In the genomic region with DNA sequence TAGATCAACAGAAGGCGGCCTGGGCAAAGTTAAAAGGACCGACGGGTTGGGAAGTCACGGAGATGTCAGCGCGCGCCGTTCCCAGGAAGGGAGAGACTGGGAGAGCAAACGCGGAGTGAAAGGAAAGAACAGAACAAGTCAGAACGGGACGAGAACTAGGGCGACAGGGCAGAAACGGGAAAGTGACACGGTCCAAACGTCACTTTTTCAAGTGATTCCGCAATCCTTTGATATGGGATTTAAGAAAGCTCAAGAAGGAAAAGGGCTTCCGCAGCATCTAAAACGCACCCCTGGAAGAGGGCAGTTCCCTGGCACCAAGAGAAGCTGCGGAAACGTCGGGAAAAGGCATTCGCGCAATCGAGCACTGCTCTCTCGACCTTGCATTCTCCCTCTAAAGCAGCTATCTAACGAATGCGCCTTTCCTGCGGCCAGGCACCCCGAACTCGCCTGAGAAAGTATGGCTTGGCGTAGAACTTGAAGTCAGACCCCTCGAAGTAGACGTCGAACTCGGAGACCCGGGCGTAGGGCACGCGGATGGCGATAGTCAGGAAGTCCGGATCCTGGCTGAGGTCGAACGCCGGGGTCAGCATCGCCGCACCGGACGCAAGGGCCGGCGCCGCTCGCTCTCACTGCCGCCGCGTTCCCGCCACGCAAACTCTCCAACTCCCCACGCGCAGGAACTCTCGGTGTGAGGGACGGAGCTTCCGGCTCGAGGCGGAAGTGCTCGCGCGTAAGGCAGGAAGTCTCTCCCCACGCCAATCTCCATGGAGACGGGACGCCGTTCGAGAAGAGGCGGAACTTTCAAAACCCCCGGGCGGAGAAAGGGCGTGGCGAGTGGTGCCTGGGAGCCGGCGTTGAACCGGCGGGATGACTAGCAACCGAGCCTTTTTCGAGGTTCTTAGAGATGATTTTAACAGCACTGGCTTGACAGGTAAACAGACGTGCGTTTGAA, we compare ENCODE assay signal across 8 cellular contexts. TPM values are rescaled to one million over a fixed set of nuclear protein-coding genes. Genes with fewer than 3 reads are reported as not detected.
DNase-seq lines count a peak whose midpoint lies in the region; ATAC-seq, FAIRE-seq and TF ChIP-seq lines count a peak whose summit lies in the region.

A gene (minus strand): TSS at position 695 of the 952 bp plus-strand sequence. CDS start 105 bp downstream, at position 590.

- no peak for FAIRE-seq in small intestine (lab: Jason Lieb, UNC)

- TF ChIP-seq CTCF in WI38 (IDR thresholded peaks at IDR 0.05; ENCODE audit: low read depth, low read length) = no peak
- TF ChIP-seq CTCF in cardiac fibroblast (IDR thresholded peaks at IDR 0.05; ENCODE audit: low read depth, low read length) = no peak

- no peaks in the 10 kb centered on the region for H3K9me3 ChIP-seq in small intestine (ENCODE audit: control insufficient read depth, low read depth)

- no peaks in the 10 kb centered on the region for H3K27me3 ChIP-seq in small intestine (ENCODE audit: control insufficient read depth in 2 of 2, insufficient read depth in 2 of 2, low read length in 2 of 2)

- H3K4me3 ChIP-seq in WI38 (ENCODE audit: low read depth, low read length) (peak within 1 kb of the TSS; percentile 97), cardiac fibroblast (replicated peaks in 1 of 2; ENCODE audit: low read depth in 2 of 2, low read length in 2 of 2) (peak within 1 kb of the TSS; percentile 72 to 99), small intestine (ENCODE audit: low read depth in 1 of 2, low read length in 2 of 2) (peak within 1 kb of the TSS; percentile 74 to 88)

- WGBS in small intestine, 3 donors = 0% methylated on average over 83 to 86 of the region's 86 CpGs

- peak within 1 kb of the TSS in 1 of 2 donors; percentile 78 for H3K27ac ChIP-seq in small intestine (ENCODE audit: low read depth in 1 of 2, low read length in 1 of 2)

- ATAC-seq in GM18873 (IDR thresholded peaks at IDR 0.05; ENCODE audit: low FRiP score, unreplicated experiment) (peak; percentile 93), HG03135 (IDR thresholded peaks at IDR 0.05; ENCODE audit: unreplicated experiment) (peak; percentile 92)

- peak; percentile 95 for DNase-seq in AG08395 (ENCODE audit: low spot score)
- peak; percentile 92 for DNase-seq in NCI-H226
- peak; percentile 95 for DNase-seq in cardiac fibroblast (ENCODE audit: low read depth in 2 of 2)
- peak; percentile 93 for DNase-seq in iPS-NIHi7 (ENCODE audit: extremely low spot score)
- DNase-seq in small intestine = peak; percentile 98

- H3K4me1 ChIP-seq in small intestine (ENCODE audit: control insufficient read depth in 2 of 2, insufficient read depth in 1 of 2, low read depth in 1 of 2, low read length in 1 of 2) = peaks cover 5 to 8% of the 10 kb centered on the region in 2 donors

- H3K36me3 ChIP-seq in small intestine (ENCODE audit: control insufficient read depth in 2 of 2, insufficient read depth in 2 of 2, low read length in 2 of 2) = no peaks in the 10 kb centered on the region

RNA-seq across cellular contexts. Expression of the gene that starts here (rescaled TPM):
- 1 to 10 TPM; 8.3 to 9.6 (median 8.9) TPM for polyA plus RNA-seq in small intestine
